Comparison of ENCODE assay signal across 15 cellular contexts in the genomic region with DNA sequence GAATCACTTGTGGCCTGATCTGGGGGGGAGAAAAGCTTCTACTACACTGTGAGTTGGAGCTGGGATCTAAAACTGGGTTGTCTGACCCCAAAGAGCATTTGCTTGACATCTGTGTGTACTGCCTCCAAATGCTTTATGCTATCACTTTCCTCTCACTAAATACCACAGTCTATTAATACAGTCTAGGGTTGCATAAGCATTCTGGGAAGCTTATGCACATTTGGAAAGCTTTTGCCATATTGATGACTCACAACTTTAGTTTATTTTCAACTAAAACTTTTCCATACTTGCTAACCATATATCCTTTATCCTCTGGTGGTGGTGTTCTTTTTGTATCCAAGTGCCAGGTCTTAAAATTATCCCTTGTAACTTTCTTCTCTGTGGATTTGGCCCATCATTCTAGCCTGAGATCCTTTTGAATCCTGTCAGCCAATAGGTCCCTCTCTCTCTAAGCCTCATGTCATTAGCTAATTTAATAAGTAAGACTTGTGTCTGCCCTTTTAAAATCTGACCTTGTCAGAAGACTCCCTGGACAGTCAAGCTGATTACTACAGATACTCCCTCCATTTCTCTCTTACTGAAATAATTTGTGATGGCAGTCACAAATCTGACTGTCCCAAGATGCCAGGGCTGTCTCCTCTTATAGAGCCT.
DNase-seq lines count a peak whose midpoint lies in the region; ATAC-seq and TF ChIP-seq lines count a peak whose summit lies in the region.
"Had no signal": no experiment of that assay in that cellular context is flagged by ENCODE, and none has a peak within 500 bp of the region (broad histone marks: within the 10 kb centered on the region; RNA-seq: fewer than 3 reads in every experiment).

No MANE protein-coding gene starts in this region.

- H3K4me1 ChIP-seq in ACC112 (ENCODE audit: control insufficient read depth, insufficient read depth, low read length, unreplicated experiment): peaks cover 38% of the 10 kb centered on the region
- H3K4me1 ChIP-seq: neural progenitor cell had no signal

- ATAC-seq in HG03442 (IDR thresholded peaks at IDR 0.05; ENCODE audit: unreplicated experiment) (no peak), HG02884 (IDR thresholded peaks at IDR 0.05; ENCODE audit: unreplicated experiment) (no peak)
- ATAC-seq: activated CD8-positive, alpha-beta T cell treated with anti-CD3 and anti-CD28 coated beads, Interleukin-2, amount 10 ng/mL, durations not matched to agents 7 days and 5 days had no signal

- H3K27ac Mint-ChIP-seq in HFFc6: no peak overlapping the region; the same call in 1 of the 2 replicates
- H3K27ac Mint-ChIP-seq: activated CD8-positive, alpha-beta T cell treated with anti-CD3 and anti-CD28 coated beads, Interleukin-2, amount 10 ng/mL, durations not matched to agents 7 days and 5 days; activated naive CD4-positive, alpha-beta T cell treated with anti-CD3 and anti-CD28 coated beads, Interleukin-2, amount 50 U/mL, for 24 hours; CD4-positive, CD25-positive, alpha-beta regulatory T cell; neural progenitor cell had no signal

- no peaks in the 10 kb centered on the region for H3K27me3 Mint-ChIP-seq in HFFc6 (ENCODE audit: insufficient read depth)
- H3K27me3 Mint-ChIP-seq: activated naive CD4-positive, alpha-beta T cell treated with anti-CD3 and anti-CD28 coated beads, Interleukin-2, amount 50 U/mL, for 24 hours; CD4-positive, CD25-positive, alpha-beta regulatory T cell had no signal

- no peak overlapping the region for H3K4me3 Mint-ChIP-seq in HFFc6
- H3K4me3 Mint-ChIP-seq: activated CD8-positive, alpha-beta T cell treated with anti-CD3 and anti-CD28 coated beads, Interleukin-2, amount 10 ng/mL, durations not matched to agents 7 days and 5 days; activated naive CD4-positive, alpha-beta T cell treated with anti-CD3 and anti-CD28 coated beads, Interleukin-2, amount 50 U/mL, for 24 hours; CD4-positive, CD25-positive, alpha-beta regulatory T cell; neural progenitor cell had no signal

- no peak overlapping the region for H2AFZ ChIP-seq in ACC112 (ENCODE audit: low read length, unreplicated experiment)
- H2AFZ ChIP-seq: neural progenitor cell had no signal

- peaks cover 30% of the 10 kb centered on the region for H3K4me1 Mint-ChIP-seq in HFFc6 (ENCODE audit: low read depth)
- H3K4me1 Mint-ChIP-seq: activated naive CD4-positive, alpha-beta T cell treated with anti-CD3 and anti-CD28 coated beads, Interleukin-2, amount 50 U/mL, for 24 hours had no signal

- H3K36me3 ChIP-seq in ACC112 (ENCODE audit: insufficient read depth, low read length): no peaks in the 10 kb centered on the region
- no peaks in the 10 kb centered on the region for H3K36me3 ChIP-seq in WERI-Rb-1
- H3K36me3 ChIP-seq: neural progenitor cell had no signal

- no peaks in the 10 kb centered on the region for H3K9me3 ChIP-seq in WERI-Rb-1 (ENCODE audit: severe bottlenecking)

- H3K4me3 ChIP-seq in ACC112 (ENCODE audit: low read depth, low read length) (no peak overlapping the region), astrocyte of the spinal cord (ENCODE audit: low read depth, low read length) (no peak overlapping the region), WERI-Rb-1 (ENCODE audit: low read depth, low read length) (no peak overlapping the region)
- H3K4me3 ChIP-seq: neural progenitor cell had no signal

- in situ Hi-C loops in astrocyte of the spinal cord (cut with HindIII; ENCODE audit: low sequenced_read_pairs): no loop called here

- no peaks in the 10 kb centered on the region for H3K79me2 ChIP-seq in ACC112 (ENCODE audit: control insufficient read depth, insufficient read depth, low read length, unreplicated experiment)

- no peaks in the 10 kb centered on the region for H3K36me3 Mint-ChIP-seq in HFFc6 (ENCODE audit: low read depth)
- H3K36me3 Mint-ChIP-seq: activated naive CD4-positive, alpha-beta T cell treated with anti-CD3 and anti-CD28 coated beads, Interleukin-2, amount 50 U/mL, for 24 hours; CD4-positive, CD25-positive, alpha-beta regulatory T cell; neural progenitor cell had no signal

- TF ChIP-seq CTCF in HFFc6 (IDR thresholded peaks at IDR 0.05) (no peak), astrocyte of the spinal cord (IDR thresholded peaks at IDR 0.05; ENCODE audit: low read depth, low read length) (no peak), WERI-Rb-1 (IDR thresholded peaks at IDR 0.05; ENCODE audit: low read depth, low read length) (no peak)

- no peaks in the 10 kb centered on the region for H3K27me3 ChIP-seq in ACC112 (ENCODE audit: insufficient read depth, low read length)
- no peaks in the 10 kb centered on the region for H3K27me3 ChIP-seq in WERI-Rb-1 (ENCODE audit: insufficient read depth, low read depth, severe bottlenecking)
- H3K27me3 ChIP-seq: neural progenitor cell had no signal

- DNase-seq in HFFc6 (peak; percentile 46), astrocyte of the spinal cord (ENCODE audit: low read depth, low spot score) (peak; percentile 84), hepatic stellate cell (ENCODE audit: low spot score) (peak; percentile 14), WERI-Rb-1 (no peak), iPS-NIHi11 (ENCODE audit: low spot score) (no peak)
- DNase-seq: activated CD8-positive, alpha-beta T cell treated with anti-CD3 and anti-CD28 coated beads, Interleukin-2, amount 10 ng/mL, durations not matched to agents 7 days and 5 days; CD4-positive, CD25-positive, alpha-beta regulatory T cell; effector memory CD4-positive, alpha-beta T cell; NCI-H1105 treated with DMSO at 0.1 percent for 48 hours; NK-92 treated with Interleukin-12 subunit alpha and Interleukin-12 subunit beta, amount 100 ng/mL, for 24 hours had no signal

- H3K9me3 Mint-ChIP-seq in HFFc6: peaks cover 5% of the 10 kb centered on the region; the same call in 1 of the 2 replicates
- H3K9me3 Mint-ChIP-seq: activated naive CD4-positive, alpha-beta T cell treated with anti-CD3 and anti-CD28 coated beads, Interleukin-2, amount 50 U/mL, for 24 hours; neural progenitor cell had no signal

- peak overlapping the region; percentile 62 for H3K27ac ChIP-seq in ACC112 (ENCODE audit: low read depth, low read length)
- H3K27ac ChIP-seq in WERI-Rb-1: no peak overlapping the region
- H3K27ac ChIP-seq: neural progenitor cell had no signal

Comparison
In these comparisons a context has a peak if more than half of its experiments do, and no peak if none do; other contexts are left out.
1. DNase-seq: peak in HFFc6 (single experiment), astrocyte of the spinal cord (single experiment) and hepatic stellate cell (single experiment); none in WERI-Rb-1 (single experiment) and iPS-NIHi11 (single experiment).